In genomic region chr5:61301820-61302563, GRCh38 we compare ENCODE assay signal across 9 cellular contexts. TPM values are rescaled to one million over a fixed set of nuclear protein-coding genes. Genes with fewer than 3 reads are reported as not detected.
DNase-seq lines count a peak whose midpoint lies in the region; ATAC-seq and TF ChIP-seq lines count a peak whose summit lies in the region.
"Had no signal": no experiment of that assay in that cellular context is flagged by ENCODE, and none has a peak within 500 bp of the region (broad histone marks: within the 10 kb centered on the region; RNA-seq: fewer than 3 reads in every experiment).

No MANE protein-coding gene starts in this region.

- peak; percentile 92 for ATAC-seq in lower lobe of right lung
- peak; percentile 93 for ATAC-seq in aorta (ENCODE audit: low FRiP score)
- ATAC-seq in HG03520 (IDR thresholded peaks at IDR 0.05; ENCODE audit: unreplicated experiment) = no peak
- no peak for ATAC-seq in natural killer cell treated with Interleukin-12 subunit alpha and Interleukin-12 subunit beta and Interleukin-15 and Interleukin-18, amount 100 ng/mL, for 72 hours

- H3K4me3 ChIP-seq in lower lobe of right lung (no peak overlapping the region), aorta (ENCODE audit: low read length in 2 of 2) (no peak overlapping the region)

- no peaks in the 10 kb centered on the region for H3K9me3 Mint-ChIP-seq in natural killer cell treated with Interleukin-12 subunit alpha and Interleukin-12 subunit beta and Interleukin-15 and Interleukin-18, amount 100 ng/mL, for 72 hours

- H3K4me1 ChIP-seq in lower lobe of right lung (peaks cover 43% of the 10 kb centered on the region), aorta (ENCODE audit: control insufficient read depth in 1 of 2, insufficient read depth in 2 of 2, low read length in 2 of 2) (peaks cover 0 to 5% of the 10 kb centered on the region in 2 donors)

- H3K4me1 Mint-ChIP-seq in natural killer cell treated with Interleukin-12 subunit alpha and Interleukin-12 subunit beta and Interleukin-15 and Interleukin-18, amount 100 ng/mL, for 72 hours (ENCODE audit: low read depth in 2 of 2) = peaks cover 2 to 6% of the 10 kb centered on the region in 2 donors

- DNase-seq in DMS53 (lab: John Stamatoyannopoulos, UW) (peak; percentile 37), DMS53 treated with DMSO at 0.1 percent for 48 hours (lab: John Stamatoyannopoulos, UW; ENCODE audit: unreplicated experiment) (no peak), dedifferentiated amniotic fluid mesenchymal stem cell (ENCODE audit: extremely low spot score) (peak; percentile 99), lower lobe of right lung (peak; percentile 71), aorta (peak; percentile 87 to 88), cerebellar nuclear complex (lab: John Stamatoyannopoulos, UW) (no peak)
- no peak for DNase-seq in natural killer cell treated with Interleukin-12 subunit alpha and Interleukin-12 subunit beta and Interleukin-15 and Interleukin-18, amount 100 ng/mL, for 72 hours (ENCODE audit: low spot score)

- H3K9me3 ChIP-seq in lower lobe of right lung = no peaks in the 10 kb centered on the region
- no peaks in the 10 kb centered on the region for H3K9me3 ChIP-seq in aorta (ENCODE audit: control insufficient read depth, low read length)

- H3K36me3 ChIP-seq in lower lobe of right lung = no peaks in the 10 kb centered on the region
- no peaks in the 10 kb centered on the region for H3K36me3 ChIP-seq in aorta (ENCODE audit: control insufficient read depth in 1 of 2, insufficient read depth in 2 of 2, low read length in 1 of 2)

- WGBS in aorta, 2 donors = 39 to 44% methylated on average over 11 of the region's 11 CpGs

- TF ChIP-seq CTCF in lower lobe of right lung (IDR thresholded peaks at IDR 0.05) = no peak

- intact Hi-C loops in lower lobe of right lung (cut with DNase I) = no loop called here
- intact Hi-C loops in aorta (cut with DNase I) = no loop called here

- H3K27me3 ChIP-seq in lower lobe of right lung (ENCODE audit: low read depth) (no peaks in the 10 kb centered on the region), aorta (ENCODE audit: control insufficient read depth in 1 of 2, insufficient read depth in 2 of 2, low read length in 1 of 2) (no peaks in the 10 kb centered on the region)

- H3K27ac ChIP-seq in lower lobe of right lung = peak overlapping the region; percentile 73
- peak overlapping the region in 1 of 2 donors; percentile 75 for H3K27ac ChIP-seq in aorta (ENCODE audit: low read depth in 1 of 2, low read length in 2 of 2)
- H3K27ac ChIP-seq: 22Rv1 had no signal

- no peak overlapping the region for H3K4me3 Mint-ChIP-seq in natural killer cell treated with Interleukin-12 subunit alpha and Interleukin-12 subunit beta and Interleukin-15 and Interleukin-18, amount 100 ng/mL, for 72 hours

- H3K36me3 Mint-ChIP-seq in natural killer cell treated with Interleukin-12 subunit alpha and Interleukin-12 subunit beta and Interleukin-15 and Interleukin-18, amount 100 ng/mL, for 72 hours = no peaks in the 10 kb centered on the region

- no peak overlapping the region for H3K27ac Mint-ChIP-seq in natural killer cell treated with Interleukin-12 subunit alpha and Interleukin-12 subunit beta and Interleukin-15 and Interleukin-18, amount 100 ng/mL, for 72 hours

- peaks cover 6 to 19% of the 10 kb centered on the region in 2 donors for H3K27me3 Mint-ChIP-seq in natural killer cell treated with Interleukin-12 subunit alpha and Interleukin-12 subunit beta and Interleukin-15 and Interleukin-18, amount 100 ng/mL, for 72 hours

RNA-seq across cellular contexts. Expression of gene ZSWIM6, which starts 30.1 kb away (rescaled TPM):
- 18.1 TPM for total RNA-seq in lower lobe of right lung
- total RNA-seq in aorta = 10 to 100 TPM; 19.5 to 21.8 TPM
- 1 to 10 TPM; 3.4 to 5.3 TPM for polyA plus RNA-seq in aorta
- 1 to 10 TPM; 7.8 to 9.8 TPM for total RNA-seq in natural killer cell treated with Interleukin-12 subunit alpha and Interleukin-12 subunit beta and Interleukin-15 and Interleukin-18, amount 100 ng/mL, for 72 hours

Comparison
In these comparisons a context has a peak if more than half of its experiments do, and no peak if none do; other contexts are left out.
1. DNase-seq: peak in DMS53 (single experiment), dedifferentiated amniotic fluid mesenchymal stem cell (single experiment), lower lobe of right lung (single experiment) and aorta (2 of 2); none in DMS53 treated with DMSO at 0.1 percent for 48 hours (single experiment), cerebellar nuclear complex (0 of 2) and natural killer cell treated with Interleukin-12 subunit alpha and Interleukin-12 subunit beta and Interleukin-15 and Interleukin-18, amount 100 ng/mL, for 72 hours (single experiment).
2. ATAC-seq: peak in lower lobe of right lung (2 of 2) and aorta (single experiment); none in HG03520 (single experiment) and natural killer cell treated with Interleukin-12 subunit alpha and Interleukin-12 subunit beta and Interleukin-15 and Interleukin-18, amount 100 ng/mL, for 72 hours (0 of 2).